21 cellular contexts compared by ENCODE assay signal in the genomic region with DNA sequence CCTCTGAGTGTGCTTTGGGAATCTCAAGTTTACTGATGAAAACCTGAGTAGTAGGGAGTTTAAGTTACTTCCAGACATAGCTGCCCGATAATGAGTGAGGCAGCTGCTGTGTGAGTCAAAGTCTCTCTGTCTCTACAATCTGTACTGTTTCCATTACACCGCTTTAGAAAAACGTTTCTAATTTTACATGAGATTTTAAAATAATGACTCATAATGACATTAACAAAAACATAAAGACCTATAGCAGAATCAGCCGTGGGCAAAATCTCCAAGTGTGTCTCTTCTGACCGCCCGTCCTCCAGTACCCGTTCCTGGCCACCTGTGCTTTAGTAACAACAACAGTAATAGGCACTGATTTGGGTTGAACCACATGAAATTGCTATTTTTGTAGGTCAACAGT.
DNase-seq lines count a peak whose midpoint lies in the region; ATAC-seq, FAIRE-seq and TF ChIP-seq lines count a peak whose summit lies in the region.
"Had no signal": no experiment of that assay in that cellular context is flagged by ENCODE, and none has a peak within 500 bp of the region (broad histone marks: within the 10 kb centered on the region; RNA-seq: fewer than 3 reads in every experiment).

No MANE protein-coding gene starts in this region.

- H3K36me3 Mint-ChIP-seq in astrocyte (ENCODE audit: low read depth, unreplicated experiment): peaks cover 7% of the 10 kb centered on the region
- H3K36me3 Mint-ChIP-seq: activated CD8-positive, alpha-beta memory T cell treated with anti-CD3 and anti-CD28 coated beads, Interleukin-2, amount 10 ng/mL, durations not matched to agents 7 days and 5 days; memory B cell; natural killer cell treated with Interleukin-12 subunit alpha and Interleukin-12 subunit beta and Interleukin-15 and Interleukin-18, amount 100 ng/mL, for 72 hours had no signal

- peak overlapping the region; percentile 58 for H2AFZ ChIP-seq in astrocyte (ENCODE audit: low read depth, low read length)

- H3K36me3 ChIP-seq in astrocyte (ENCODE audit: insufficient read depth, low read length) (no peaks in the 10 kb centered on the region), mucosa of descending colon (ENCODE audit: low read depth) (no peaks in the 10 kb centered on the region)

- no peak overlapping the region for H3K4me3 Mint-ChIP-seq in astrocyte (ENCODE audit: unreplicated experiment)
- H3K4me3 Mint-ChIP-seq: activated CD8-positive, alpha-beta memory T cell treated with anti-CD3 and anti-CD28 coated beads, Interleukin-2, amount 10 ng/mL, durations not matched to agents 7 days and 5 days; activated T-helper 17 cell treated with anti-CD3 and anti-CD28 coated beads, Interleukin-2, amount 50 U/mL, for 72 hours; B cell; memory B cell; natural killer cell treated with Interleukin-12 subunit alpha and Interleukin-12 subunit beta and Interleukin-15 and Interleukin-18, amount 100 ng/mL, for 72 hours had no signal

- H3K9me3 Mint-ChIP-seq in astrocyte (ENCODE audit: unreplicated experiment): no peaks in the 10 kb centered on the region
- H3K9me3 Mint-ChIP-seq: activated T-helper 17 cell treated with anti-CD3 and anti-CD28 coated beads, Interleukin-2, amount 50 U/mL, for 72 hours; memory B cell; natural killer cell treated with Interleukin-12 subunit alpha and Interleukin-12 subunit beta and Interleukin-15 and Interleukin-18, amount 100 ng/mL, for 72 hours had no signal

- no peaks in the 10 kb centered on the region for H3K27me3 Mint-ChIP-seq in astrocyte (ENCODE audit: low read depth, unreplicated experiment)

- H3K79me2 ChIP-seq in astrocyte (ENCODE audit: insufficient read depth, low read length): no peaks in the 10 kb centered on the region

- peak overlapping the region; percentile 66 for H3K9ac ChIP-seq in astrocyte (ENCODE audit: low read length)

- ATAC-seq in HG03469 (IDR thresholded peaks at IDR 0.05; ENCODE audit: unreplicated experiment): no peak
- ATAC-seq in mucosa of descending colon: no peak
- ATAC-seq: activated CD8-positive, alpha-beta memory T cell treated with anti-CD3 and anti-CD28 coated beads, Interleukin-2, amount 10 ng/mL, durations not matched to agents 7 days and 5 days; activated T-helper 17 cell treated with anti-CD3 and anti-CD28 coated beads, Interleukin-2, amount 50 U/mL, for 72 hours; esophagus mucosa; natural killer cell treated with Interleukin-12 subunit alpha and Interleukin-12 subunit beta and Interleukin-15 and Interleukin-18, amount 100 ng/mL, for 72 hours; stimulated activated naive CD8-positive, alpha-beta T cell treated with anti-CD3 and anti-CD28 coated beads, Interleukin-15, Interleukin-2, amounts not matched to agents 100 U/mL and 50 U/mL, for 24 hours had no signal

- intact Hi-C loops in mucosa of descending colon (cut with DNase I, micrococcal nuclease): no loop called here

- H3K27ac ChIP-seq in astrocyte (ENCODE audit: low read depth, low read length): peak overlapping the region; percentile 88

- H3K4me1 ChIP-seq in astrocyte (ENCODE audit: insufficient read depth, low read length) (peaks cover 10% of the 10 kb centered on the region), mucosa of descending colon (ENCODE audit: low read depth) (no peaks in the 10 kb centered on the region)

- H3K4me1 Mint-ChIP-seq in astrocyte (ENCODE audit: low read depth, unreplicated experiment): peaks cover 4% of the 10 kb centered on the region
- H3K4me1 Mint-ChIP-seq: activated CD8-positive, alpha-beta memory T cell treated with anti-CD3 and anti-CD28 coated beads, Interleukin-2, amount 10 ng/mL, durations not matched to agents 7 days and 5 days; activated T-helper 17 cell treated with anti-CD3 and anti-CD28 coated beads, Interleukin-2, amount 50 U/mL, for 72 hours; B cell; memory B cell had no signal

- H3K9me3 ChIP-seq in astrocyte (ENCODE audit: insufficient read depth, low read depth, low read length): no peaks in the 10 kb centered on the region
- H3K9me3 ChIP-seq in mucosa of descending colon: no peaks in the 10 kb centered on the region

- no peaks in the 10 kb centered on the region for H3K27me3 ChIP-seq in astrocyte (ENCODE audit: insufficient read depth, low read length)

- peak; percentile 52 for FAIRE-seq in astrocyte (lab: Jason Lieb, UNC)
- FAIRE-seq: H54, TTC549 had no signal

- H3K4me3 ChIP-seq in astrocyte (ENCODE audit: insufficient read depth, low read depth, low read length) (no peak overlapping the region), fibroblast of villous mesenchyme (ENCODE audit: low read depth, low read length) (no peak overlapping the region), mucosa of descending colon (no peak overlapping the region)

- H3K27ac Mint-ChIP-seq in astrocyte (ENCODE audit: unreplicated experiment): peak overlapping the region; percentile 82
- H3K27ac Mint-ChIP-seq: activated CD8-positive, alpha-beta memory T cell treated with anti-CD3 and anti-CD28 coated beads, Interleukin-2, amount 10 ng/mL, durations not matched to agents 7 days and 5 days; activated T-helper 17 cell treated with anti-CD3 and anti-CD28 coated beads, Interleukin-2, amount 50 U/mL, for 72 hours; B cell; memory B cell; natural killer cell treated with Interleukin-12 subunit alpha and Interleukin-12 subunit beta and Interleukin-15 and Interleukin-18, amount 100 ng/mL, for 72 hours had no signal

- no peak for TF ChIP-seq CTCF in astrocyte (IDR thresholded peaks at IDR 0.05; ENCODE audit: insufficient read depth, low read depth, low read length)
- no peak for TF ChIP-seq CTCF in fibroblast of villous mesenchyme (IDR thresholded peaks at IDR 0.05; ENCODE audit: insufficient read depth, low read depth, low read length)
- TF ChIP-seq CTCF in mucosa of descending colon (IDR thresholded peaks at IDR 0.05): no peak

- H3K4me2 ChIP-seq in astrocyte (ENCODE audit: low read length): peak overlapping the region; percentile 65

- no peaks in the 10 kb centered on the region for H4K20me1 ChIP-seq in astrocyte (ENCODE audit: insufficient read depth, low read length)

- DNase-seq in HT1080 (ENCODE audit: low read depth) (peak; percentile 22), astrocyte (ENCODE audit: low read depth) (peak; percentile 75), fibroblast of villous mesenchyme (ENCODE audit: low read depth) (peak; percentile 15), NCI-H2081 (lab: John Stamatoyannopoulos, UW) (no peak), DMS114 treated with DMSO at 0.1 percent for 48 hours (lab: John Stamatoyannopoulos, UW; ENCODE audit: unreplicated experiment) (no peak), mucosa of descending colon (no peak)
- DNase-seq: activated CD8-positive, alpha-beta memory T cell treated with anti-CD3 and anti-CD28 coated beads, Interleukin-2, amount 10 ng/mL, durations not matched to agents 7 days and 5 days; GF-D8; NCI-H187 treated with DMSO at 0.1 percent for 48 hours; NCI-H446 treated with DMSO at 0.1 percent for 48 hours; stimulated activated naive CD8-positive, alpha-beta T cell treated with anti-CD3 and anti-CD28 coated beads, Interleukin-15, Interleukin-2, amounts not matched to agents 100 U/mL and 50 U/mL, for 24 hours; SW 1271; trophoblast cell had no signal

Comparison
In these comparisons a context has a peak if more than half of its experiments do, and no peak if none do; other contexts are left out.
1. DNase-seq: peak in HT1080 (single experiment), astrocyte (single experiment) and fibroblast of villous mesenchyme (single experiment); none in NCI-H2081 (0 of 2), DMS114 treated with DMSO at 0.1 percent for 48 hours (single experiment) and mucosa of descending colon (0 of 3).